1 cellular context compared by ENCODE assay signal in genomic region chr5:945691-946541, GRCh38.
A peak's percentile ranks its signal among the peaks of the same experiment; 100 is the strongest.
TF ChIP-seq lines count a peak whose summit lies in the region.

No MANE protein-coding gene starts in this region.

TF ChIP-seq in K562, 482 proteins besides CTCF, POLR2A, EP300 and RAD21 (continued from another document):
- TF ChIP-seq TFE3 (CRISPR knock-in tag; IDR thresholded peaks at IDR 0.05) (peak; percentile 30; the same call in 1 of the 2 replicates), E4F1 (CRISPR knock-in tag; IDR thresholded peaks at IDR 0.05; ENCODE audit: borderline replicate concordance) (no peak)
